10 cellular contexts compared by ENCODE assay signal in genomic region chr13:97256343-97256783, GRCh38. TPM values are rescaled to one million over a fixed set of nuclear protein-coding genes. Genes with fewer than 3 reads are reported as not detected.
DNase-seq lines count a peak whose midpoint lies in the region; FAIRE-seq and TF ChIP-seq lines count a peak whose summit lies in the region.
"Had no signal": no experiment of that assay in that cellular context is flagged by ENCODE, and none has a peak within 500 bp of the region (broad histone marks: within the 10 kb centered on the region; RNA-seq: fewer than 3 reads in every experiment).

No MANE protein-coding gene starts in this region.

- H3K4me3 ChIP-seq in bronchial epithelial cell (ENCODE audit: low read depth, low read length) (no peak overlapping the region), kidney (ENCODE audit: low read length in 2 of 2) (no peak overlapping the region)

- intact Hi-C loops in kidney (cut with DNase I), result no loop called here

- no peaks in the 10 kb centered on the region for H3K27me3 ChIP-seq in bronchial epithelial cell (ENCODE audit: control insufficient read depth, insufficient read depth, low read length)

- no peaks in the 10 kb centered on the region for H3K9me3 ChIP-seq in kidney (ENCODE audit: control insufficient read depth in 1 of 2, low read length in 2 of 2)

- no peak overlapping the region for H3K9ac ChIP-seq in kidney (ENCODE audit: low read length in 2 of 2)

- FAIRE-seq in A204.1 (lab: Jason Lieb, UNC) (peak; percentile 98), HTR-8/SVneo (lab: Jason Lieb, UNC) (no peak), bronchial epithelial cell (lab: Jason Lieb, UNC) (no peak), kidney (lab: Jason Lieb, UNC) (no peak)

- H3K27ac ChIP-seq in kidney (ENCODE audit: low read depth in 2 of 2, low read length in 2 of 2), result peak overlapping the region in 1 of 2 donors; percentile 34
- H3K27ac ChIP-seq: WERI-Rb-1 had no signal

- peaks cover 27 to 30% of the 10 kb centered on the region in 2 donors for H3K4me1 ChIP-seq in kidney (ENCODE audit: control insufficient read depth in 1 of 2, insufficient read depth in 1 of 2, low read depth in 1 of 2, low read length in 2 of 2)

- DNase-seq in HTR-8/SVneo (ENCODE audit: insufficient read length, low spot score) (peak; percentile 56), bronchial epithelial cell (ENCODE audit: low read depth) (peak; percentile 95), lung microvascular endothelial cell (ENCODE audit: low read depth in 2 of 2) (peak; percentile 86 to 96), kidney (no peak), NCI-H1694 (lab: John Stamatoyannopoulos, UW) (no peak), nucleus accumbens (lab: John Stamatoyannopoulos, UW) (no peak), NCI-H2171 treated with DMSO at 0.1 percent for 48 hours (lab: John Stamatoyannopoulos, UW) (no peak)
- DNase-seq: DND-41, WERI-Rb-1 had no signal

- H3K36me3 ChIP-seq in bronchial epithelial cell (ENCODE audit: control insufficient read depth, insufficient read depth, low read length) (peaks cover 2% of the 10 kb centered on the region), kidney (ENCODE audit: control insufficient read depth in 1 of 2, insufficient read depth in 2 of 2, low read length in 2 of 2) (no peaks in the 10 kb centered on the region)
- H3K36me3 ChIP-seq: WERI-Rb-1 had no signal

- TF ChIP-seq CTCF in bronchial epithelial cell (IDR thresholded peaks at IDR 0.05; ENCODE audit: insufficient read depth, low read length, severe bottlenecking), result no peak
- TF ChIP-seq CTCF in kidney (IDR thresholded peaks at IDR 0.05; ENCODE audit: borderline replicate concordance, extremely low read depth, insufficient read depth), result no peak

RNA-seq across cellular contexts. Expression of gene MBNL2, which starts 34.2 kb away (rescaled TPM):
- total RNA-seq in bronchial epithelial cell (12.4 and 12.7 TPM in 2 replicates), lung microvascular endothelial cell (30.9 and 46.6 TPM in 2 replicates), kidney (70.5 TPM)
- polyA plus RNA-seq in kidney (ENCODE audit: insufficient read depth, low read depth, low replicate concordance), result 18.8 TPM

Comparison
In these comparisons a context has a peak if more than half of its experiments do, and no peak if none do; other contexts are left out.
1. DNase-seq: peak in HTR-8/SVneo (single experiment), bronchial epithelial cell (single experiment) and lung microvascular endothelial cell (2 of 2); none in kidney (single experiment), NCI-H1694 (single experiment), nucleus accumbens (0 of 56) and NCI-H2171 treated with DMSO at 0.1 percent for 48 hours (single experiment).